ENCODE assay signal across 8 cellular contexts in the genomic region with DNA sequence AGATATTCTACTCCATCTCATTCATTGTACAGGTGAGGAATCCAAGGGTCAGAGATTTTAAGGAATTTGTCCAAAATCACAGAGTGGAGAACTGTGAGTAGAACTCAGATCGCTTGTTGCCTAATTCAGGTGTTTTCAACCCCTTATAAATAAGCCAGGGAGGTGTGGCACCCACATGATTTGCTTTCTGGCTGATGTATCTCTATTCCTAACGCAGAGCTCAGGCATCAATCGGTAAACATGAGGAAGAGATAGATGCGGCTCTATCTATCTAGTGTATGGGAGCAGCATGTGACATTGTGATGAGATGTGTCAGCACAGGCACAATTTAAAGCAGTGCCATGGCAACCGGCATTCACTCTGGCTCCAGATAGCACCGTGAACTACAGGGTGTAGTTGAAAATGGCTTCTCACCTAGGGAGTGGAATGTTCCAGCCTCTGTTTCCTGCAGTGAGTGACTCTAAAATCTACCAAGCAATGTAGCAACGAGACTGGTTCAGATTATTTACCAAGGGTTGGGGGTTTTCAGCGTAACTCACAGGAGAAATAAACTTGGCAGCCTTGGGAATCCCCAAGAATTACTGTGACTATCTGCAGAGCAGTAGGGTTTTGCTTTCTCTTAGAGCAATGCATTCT. TPM values are rescaled to one million over a fixed set of nuclear protein-coding genes. Genes with fewer than 3 reads are reported as not detected.
DNase-seq lines count a peak whose midpoint lies in the region; ATAC-seq, FAIRE-seq and TF ChIP-seq lines count a peak whose summit lies in the region.

No MANE protein-coding gene starts in this region.

- H3K9me3 ChIP-seq in DND-41 (ENCODE audit: insufficient read depth, low read length, severe bottlenecking), result no peaks in the 10 kb centered on the region
- no peaks in the 10 kb centered on the region for H3K9me3 ChIP-seq in T-helper 17 cell (ENCODE audit: control insufficient read depth, low read length, poor library complexity, severe bottlenecking)
- no peaks in the 10 kb centered on the region for H3K9me3 ChIP-seq in colonic mucosa
- no peaks in the 10 kb centered on the region for H3K9me3 ChIP-seq in pancreas
- no peaks in the 10 kb centered on the region for H3K9me3 ChIP-seq in HAP-1

- H3K79me2 ChIP-seq in DND-41 (ENCODE audit: insufficient read depth, low read length), result no peaks in the 10 kb centered on the region

- H3K4me1 ChIP-seq in DND-41 (ENCODE audit: insufficient read depth, low read length) (no peaks in the 10 kb centered on the region), colonic mucosa (no peaks in the 10 kb centered on the region), pancreas (no peaks in the 10 kb centered on the region), HAP-1 (no peaks in the 10 kb centered on the region)

- H3K9ac ChIP-seq in DND-41 (ENCODE audit: low read depth, low read length) (no peak overlapping the region), colonic mucosa (ENCODE audit: low read depth in 2 of 2, low read length in 2 of 2) (no peak overlapping the region)

- 33 to 37% methylated on average over 8 of the region's 8 CpGs for WGBS in pancreas, 2 donors

- H4K20me1 ChIP-seq in DND-41 (ENCODE audit: insufficient read depth, low read length), result no peaks in the 10 kb centered on the region

- no peaks in the 10 kb centered on the region for H3K36me3 ChIP-seq in DND-41 (ENCODE audit: insufficient read depth, low read length)
- no peaks in the 10 kb centered on the region for H3K36me3 ChIP-seq in colonic mucosa
- no peaks in the 10 kb centered on the region for H3K36me3 ChIP-seq in pancreas
- no peaks in the 10 kb centered on the region for H3K36me3 ChIP-seq in HAP-1 (replicated peaks)

- peaks cover 24% of the 10 kb centered on the region for H3K4me1 Mint-ChIP-seq in T-helper 17 cell

- peak; percentile 68 for ATAC-seq in DND-41 (ENCODE audit: insufficient read depth, low read depth)
- ATAC-seq in GM19455 (IDR thresholded peaks at IDR 0.05; ENCODE audit: unreplicated experiment), result peak; percentile 59
- ATAC-seq in HG03565 (IDR thresholded peaks at IDR 0.05; ENCODE audit: unreplicated experiment), result peak; percentile 54
- peak; percentile 81 for ATAC-seq in T-helper 17 cell
- peak in 3 of 4 donors; percentile 38 to 56 (median 52) for ATAC-seq in pancreas

- no peaks in the 10 kb centered on the region for H3K36me3 Mint-ChIP-seq in T-helper 17 cell (ENCODE audit: low read depth)

- H3K27me3 ChIP-seq in DND-41 (ENCODE audit: insufficient read depth, low read length, poor library complexity) (peaks cover 3% of the 10 kb centered on the region), colonic mucosa (no peaks in the 10 kb centered on the region), pancreas (no peaks in the 10 kb centered on the region), HAP-1 (ENCODE audit: low read depth) (no peaks in the 10 kb centered on the region)

- peak overlapping the region; percentile 100 for H3K27ac Mint-ChIP-seq in T-helper 17 cell

- H3K4me3 ChIP-seq in DND-41 (ENCODE audit: low read depth in 1 of 2, low read length in 2 of 2) (no peak overlapping the region), colonic mucosa (peak overlapping the region; percentile 2), pancreas (no peak overlapping the region), HAP-1 (no peak overlapping the region)

- TF ChIP-seq CTCF in DND-41 (IDR thresholded peaks at IDR 0.05; ENCODE audit: borderline replicate concordance, extremely low read depth, low read length, poor library complexity, severe bottlenecking), result no peak
- TF ChIP-seq CTCF in colonic mucosa (IDR thresholded peaks at IDR 0.05), result no peak
- no peak for TF ChIP-seq CTCF in pancreas (IDR thresholded peaks at IDR 0.05)

- H2AFZ ChIP-seq in DND-41 (ENCODE audit: low read depth, low read length), result no peak overlapping the region

- H3K27ac ChIP-seq in DND-41 (ENCODE audit: low read length), result no peak overlapping the region
- H3K27ac ChIP-seq in colonic mucosa, result no peak overlapping the region
- no peak overlapping the region for H3K27ac ChIP-seq in pancreas

- no peaks in the 10 kb centered on the region for H3K27me3 Mint-ChIP-seq in T-helper 17 cell

- in situ Hi-C loops in HAP-1 (cut with MboI; ENCODE audit: low sequenced_read_pairs), result no loop called here

- intact Hi-C loops in colonic mucosa (cut with DNase I) (no loop called here), pancreas (cut with DNase I) (no loop called here)

- no peak overlapping the region for H3K4me2 ChIP-seq in DND-41 (ENCODE audit: insufficient read depth, low read length)

- DNase-seq in DND-41, result peak; percentile 9
- DNase-seq in T-helper 17 cell, result peak in 2 of 3 donors; percentile 35 to 49
- DNase-seq in colonic mucosa, result no peak
- no peak for DNase-seq in pancreas
- no peak for DNase-seq in HAP-1 (ENCODE audit: low spot score in 2 of 2)
- no peak for DNase-seq in GF-D8 (lab: John Stamatoyannopoulos, UW)

- peak overlapping the region; percentile 98 for H3K4me3 Mint-ChIP-seq in T-helper 17 cell

- FAIRE-seq in pancreas (lab: Jason Lieb, UNC), result no peak

RNA-seq across cellular contexts. Expression of a gene that starts 53.4 kb away (rescaled TPM):
- total RNA-seq in T-helper 17 cell (100 to 1,000 TPM; 311 to 325 TPM), colonic mucosa (100 to 1,000 TPM; 193 to 227 TPM), pancreas (10 to 100 TPM; 42.5 to 91.7 (median 62.2) TPM)
- 10 to 100 TPM; 50.7 to 87.1 TPM for polyA plus RNA-seq in pancreas

Comparison
In these comparisons a context has a peak if more than half of its experiments do, and no peak if none do; other contexts are left out.
1. DNase-seq: peak in DND-41 (single experiment) and T-helper 17 cell (2 of 3); none in colonic mucosa (single experiment), pancreas (0 of 6), HAP-1 (0 of 2) and GF-D8 (single experiment).
2. Peak in every context shown above with its lines, with median percentiles within 50 percentile points of each other: ATAC-seq.